Comparison of ENCODE assay signal across 1 cellular context in the genomic region with DNA sequence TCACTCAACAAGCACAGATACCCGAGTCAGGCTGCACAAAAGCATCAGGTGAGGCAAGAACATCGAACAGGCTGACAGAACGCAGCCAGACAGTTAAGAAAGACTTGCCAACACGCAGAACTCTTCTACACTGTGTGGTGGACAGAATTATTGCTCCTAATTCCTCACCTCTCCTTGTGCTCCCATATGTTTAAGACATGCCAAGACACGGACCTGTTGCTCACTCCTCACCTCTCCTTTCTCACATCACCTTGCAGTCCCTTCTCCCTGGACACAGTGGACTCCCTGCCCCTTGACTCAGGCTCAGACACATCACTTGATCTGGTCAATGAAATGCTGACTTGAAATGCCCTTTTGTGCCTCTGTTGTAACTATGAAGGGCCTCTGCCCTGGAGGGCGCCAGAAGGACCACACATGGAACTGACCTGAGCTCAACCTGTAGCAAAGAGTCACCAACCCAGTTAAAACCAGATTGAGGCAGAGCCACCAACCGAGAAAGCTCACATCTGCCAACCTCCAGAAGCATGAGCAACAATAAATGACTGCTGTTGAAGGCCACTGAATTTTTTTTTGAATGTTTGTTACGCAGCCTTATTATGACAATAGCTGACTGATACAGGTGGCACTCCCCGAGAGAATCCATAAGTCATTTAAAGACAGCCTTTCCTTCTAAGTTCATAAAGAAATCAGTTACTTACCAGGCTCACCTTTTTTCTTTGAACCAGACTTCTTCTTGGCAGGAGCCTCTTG.
TF ChIP-seq lines count a peak whose summit lies in the region.

No MANE protein-coding gene starts in this region.

TF ChIP-seq in HepG2, 621 proteins besides CTCF, POLR2A, EP300 and RAD21 (continued from another document and continues in another):
- TF ChIP-seq, protein P1, sequence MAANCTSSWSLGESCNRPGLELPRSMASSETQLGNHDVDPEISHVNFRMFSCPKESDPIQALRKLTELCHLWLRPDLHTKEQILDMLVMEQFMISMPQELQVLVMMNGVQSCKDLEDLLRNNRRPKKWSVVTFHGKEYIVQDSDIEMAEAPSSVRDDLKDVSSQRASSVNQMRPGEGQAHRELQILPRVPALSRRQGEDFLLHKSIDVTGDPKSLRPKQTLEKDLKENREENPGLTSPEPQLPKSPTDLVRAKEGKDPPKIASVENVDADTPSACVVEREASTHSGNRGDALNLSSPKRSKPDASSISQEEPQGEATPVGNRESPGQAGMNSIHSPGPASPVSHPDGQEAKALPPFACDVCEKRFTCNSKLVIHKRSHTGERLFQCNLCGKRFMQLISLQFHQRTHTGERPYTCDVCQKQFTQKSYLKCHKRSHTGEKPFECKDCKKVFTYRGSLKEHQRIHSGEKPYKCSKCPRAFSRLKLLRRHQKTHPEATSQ (CRISPR knock-in tag; IDR thresholded peaks at IDR 0.05; ENCODE audit: borderline replicate concordance) = no peak
- TF ChIP-seq, protein P2, sequence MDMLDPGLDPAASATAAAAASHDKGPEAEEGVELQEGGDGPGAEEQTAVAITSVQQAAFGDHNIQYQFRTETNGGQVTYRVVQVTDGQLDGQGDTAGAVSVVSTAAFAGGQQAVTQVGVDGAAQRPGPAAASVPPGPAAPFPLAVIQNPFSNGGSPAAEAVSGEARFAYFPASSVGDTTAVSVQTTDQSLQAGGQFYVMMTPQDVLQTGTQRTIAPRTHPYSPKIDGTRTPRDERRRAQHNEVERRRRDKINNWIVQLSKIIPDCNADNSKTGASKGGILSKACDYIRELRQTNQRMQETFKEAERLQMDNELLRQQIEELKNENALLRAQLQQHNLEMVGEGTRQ (IDR thresholded peaks at IDR 0.05; ENCODE audit: low read depth, low read length) = no peak
- TF ChIP-seq, protein P2 (CRISPR knock-in tag; IDR thresholded peaks at IDR 0.05; ENCODE audit: borderline replicate concordance) = no peak
- TF ChIP-seq ZSCAN31 (CRISPR knock-in tag; IDR thresholded peaks at IDR 0.05; ENCODE audit: low read depth) (no peak), ZNF326 (CRISPR knock-in tag; IDR thresholded peaks at IDR 0.05; ENCODE audit: borderline replicate concordance) (no peak), SP4 (CRISPR knock-in tag; IDR thresholded peaks at IDR 0.05) (no peak), ZNF562 (CRISPR knock-in tag; IDR thresholded peaks at IDR 0.05; ENCODE audit: borderline replicate concordance) (no peak), ZNF230 (CRISPR knock-in tag; IDR thresholded peaks at IDR 0.05) (no peak), SIX4 (CRISPR knock-in tag; IDR thresholded peaks at IDR 0.05) (no peak), KMT2A (CRISPR knock-in tag; IDR thresholded peaks at IDR 0.05) (no peak), TSC22D2 (CRISPR knock-in tag; IDR thresholded peaks at IDR 0.05; ENCODE audit: borderline replicate concordance) (no peak), NCOA1 (CRISPR knock-in tag; IDR thresholded peaks at IDR 0.05) (no peak), NR2F2 (IDR thresholded peaks at IDR 0.05; ENCODE audit: borderline replicate concordance, low read depth) (no peak), ZBTB7A (CRISPR knock-in tag; IDR thresholded peaks at IDR 0.05) (no peak), MED1 (CRISPR knock-in tag; IDR thresholded peaks at IDR 0.05) (no peak)
- TF ChIP-seq, protein P3, sequence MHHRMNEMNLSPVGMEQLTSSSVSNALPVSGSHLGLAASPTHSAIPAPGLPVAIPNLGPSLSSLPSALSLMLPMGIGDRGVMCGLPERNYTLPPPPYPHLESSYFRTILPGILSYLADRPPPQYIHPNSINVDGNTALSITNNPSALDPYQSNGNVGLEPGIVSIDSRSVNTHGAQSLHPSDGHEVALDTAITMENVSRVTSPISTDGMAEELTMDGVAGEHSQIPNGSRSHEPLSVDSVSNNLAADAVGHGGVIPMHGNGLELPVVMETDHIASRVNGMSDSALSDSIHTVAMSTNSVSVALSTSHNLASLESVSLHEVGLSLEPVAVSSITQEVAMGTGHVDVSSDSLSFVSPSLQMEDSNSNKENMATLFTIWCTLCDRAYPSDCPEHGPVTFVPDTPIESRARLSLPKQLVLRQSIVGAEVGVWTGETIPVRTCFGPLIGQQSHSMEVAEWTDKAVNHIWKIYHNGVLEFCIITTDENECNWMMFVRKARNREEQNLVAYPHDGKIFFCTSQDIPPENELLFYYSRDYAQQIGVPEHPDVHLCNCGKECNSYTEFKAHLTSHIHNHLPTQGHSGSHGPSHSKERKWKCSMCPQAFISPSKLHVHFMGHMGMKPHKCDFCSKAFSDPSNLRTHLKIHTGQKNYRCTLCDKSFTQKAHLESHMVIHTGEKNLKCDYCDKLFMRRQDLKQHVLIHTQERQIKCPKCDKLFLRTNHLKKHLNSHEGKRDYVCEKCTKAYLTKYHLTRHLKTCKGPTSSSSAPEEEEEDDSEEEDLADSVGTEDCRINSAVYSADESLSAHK (CRISPR knock-in tag; IDR thresholded peaks at IDR 0.05; ENCODE audit: borderline replicate concordance) = no peak
- TF ChIP-seq, protein P4, sequence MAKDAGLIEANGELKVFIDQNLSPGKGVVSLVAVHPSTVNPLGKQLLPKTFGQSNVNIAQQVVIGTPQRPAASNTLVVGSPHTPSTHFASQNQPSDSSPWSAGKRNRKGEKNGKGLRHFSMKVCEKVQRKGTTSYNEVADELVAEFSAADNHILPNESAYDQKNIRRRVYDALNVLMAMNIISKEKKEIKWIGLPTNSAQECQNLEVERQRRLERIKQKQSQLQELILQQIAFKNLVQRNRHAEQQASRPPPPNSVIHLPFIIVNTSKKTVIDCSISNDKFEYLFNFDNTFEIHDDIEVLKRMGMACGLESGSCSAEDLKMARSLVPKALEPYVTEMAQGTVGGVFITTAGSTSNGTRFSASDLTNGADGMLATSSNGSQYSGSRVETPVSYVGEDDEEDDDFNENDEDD (CRISPR knock-in tag; IDR thresholded peaks at IDR 0.05; ENCODE audit: borderline replicate concordance) = no peak
- TF ChIP-seq, protein P5, sequence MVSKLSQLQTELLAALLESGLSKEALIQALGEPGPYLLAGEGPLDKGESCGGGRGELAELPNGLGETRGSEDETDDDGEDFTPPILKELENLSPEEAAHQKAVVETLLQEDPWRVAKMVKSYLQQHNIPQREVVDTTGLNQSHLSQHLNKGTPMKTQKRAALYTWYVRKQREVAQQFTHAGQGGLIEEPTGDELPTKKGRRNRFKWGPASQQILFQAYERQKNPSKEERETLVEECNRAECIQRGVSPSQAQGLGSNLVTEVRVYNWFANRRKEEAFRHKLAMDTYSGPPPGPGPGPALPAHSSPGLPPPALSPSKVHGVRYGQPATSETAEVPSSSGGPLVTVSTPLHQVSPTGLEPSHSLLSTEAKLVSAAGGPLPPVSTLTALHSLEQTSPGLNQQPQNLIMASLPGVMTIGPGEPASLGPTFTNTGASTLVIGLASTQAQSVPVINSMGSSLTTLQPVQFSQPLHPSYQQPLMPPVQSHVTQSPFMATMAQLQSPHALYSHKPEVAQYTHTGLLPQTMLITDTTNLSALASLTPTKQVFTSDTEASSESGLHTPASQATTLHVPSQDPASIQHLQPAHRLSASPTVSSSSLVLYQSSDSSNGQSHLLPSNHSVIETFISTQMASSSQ (IDR thresholded peaks at IDR 0.05; ENCODE audit: low read depth) = no peak
- TF ChIP-seq, protein P5 (CRISPR knock-in tag; IDR thresholded peaks at IDR 0.05; ENCODE audit: borderline replicate concordance) = 0 out of 2 replicates have a peak, but pooled peaks have one; percentile 34
- TF ChIP-seq, protein P6, sequence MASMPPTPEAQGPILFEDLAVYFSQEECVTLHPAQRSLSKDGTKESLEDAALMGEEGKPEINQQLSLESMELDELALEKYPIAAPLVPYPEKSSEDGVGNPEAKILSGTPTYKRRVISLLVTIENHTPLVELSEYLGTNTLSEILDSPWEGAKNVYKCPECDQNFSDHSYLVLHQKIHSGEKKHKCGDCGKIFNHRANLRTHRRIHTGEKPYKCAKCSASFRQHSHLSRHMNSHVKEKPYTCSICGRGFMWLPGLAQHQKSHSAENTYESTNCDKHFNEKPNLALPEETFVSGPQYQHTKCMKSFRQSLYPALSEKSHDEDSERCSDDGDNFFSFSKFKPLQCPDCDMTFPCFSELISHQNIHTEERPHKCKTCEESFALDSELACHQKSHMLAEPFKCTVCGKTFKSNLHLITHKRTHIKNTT (CRISPR knock-in tag; IDR thresholded peaks at IDR 0.05) = no peak
- TF ChIP-seq, protein P7, sequence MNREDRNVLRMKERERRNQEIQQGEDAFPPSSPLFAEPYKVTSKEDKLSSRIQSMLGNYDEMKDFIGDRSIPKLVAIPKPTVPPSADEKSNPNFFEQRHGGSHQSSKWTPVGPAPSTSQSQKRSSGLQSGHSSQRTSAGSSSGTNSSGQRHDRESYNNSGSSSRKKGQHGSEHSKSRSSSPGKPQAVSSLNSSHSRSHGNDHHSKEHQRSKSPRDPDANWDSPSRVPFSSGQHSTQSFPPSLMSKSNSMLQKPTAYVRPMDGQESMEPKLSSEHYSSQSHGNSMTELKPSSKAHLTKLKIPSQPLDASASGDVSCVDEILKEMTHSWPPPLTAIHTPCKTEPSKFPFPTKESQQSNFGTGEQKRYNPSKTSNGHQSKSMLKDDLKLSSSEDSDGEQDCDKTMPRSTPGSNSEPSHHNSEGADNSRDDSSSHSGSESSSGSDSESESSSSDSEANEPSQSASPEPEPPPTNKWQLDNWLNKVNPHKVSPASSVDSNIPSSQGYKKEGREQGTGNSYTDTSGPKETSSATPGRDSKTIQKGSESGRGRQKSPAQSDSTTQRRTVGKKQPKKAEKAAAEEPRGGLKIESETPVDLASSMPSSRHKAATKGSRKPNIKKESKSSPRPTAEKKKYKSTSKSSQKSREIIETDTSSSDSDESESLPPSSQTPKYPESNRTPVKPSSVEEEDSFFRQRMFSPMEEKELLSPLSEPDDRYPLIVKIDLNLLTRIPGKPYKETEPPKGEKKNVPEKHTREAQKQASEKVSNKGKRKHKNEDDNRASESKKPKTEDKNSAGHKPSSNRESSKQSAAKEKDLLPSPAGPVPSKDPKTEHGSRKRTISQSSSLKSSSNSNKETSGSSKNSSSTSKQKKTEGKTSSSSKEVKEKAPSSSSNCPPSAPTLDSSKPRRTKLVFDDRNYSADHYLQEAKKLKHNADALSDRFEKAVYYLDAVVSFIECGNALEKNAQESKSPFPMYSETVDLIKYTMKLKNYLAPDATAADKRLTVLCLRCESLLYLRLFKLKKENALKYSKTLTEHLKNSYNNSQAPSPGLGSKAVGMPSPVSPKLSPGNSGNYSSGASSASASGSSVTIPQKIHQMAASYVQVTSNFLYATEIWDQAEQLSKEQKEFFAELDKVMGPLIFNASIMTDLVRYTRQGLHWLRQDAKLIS (CRISPR knock-in tag; IDR thresholded peaks at IDR 0.05) = no peak
- TF ChIP-seq, protein P8, sequence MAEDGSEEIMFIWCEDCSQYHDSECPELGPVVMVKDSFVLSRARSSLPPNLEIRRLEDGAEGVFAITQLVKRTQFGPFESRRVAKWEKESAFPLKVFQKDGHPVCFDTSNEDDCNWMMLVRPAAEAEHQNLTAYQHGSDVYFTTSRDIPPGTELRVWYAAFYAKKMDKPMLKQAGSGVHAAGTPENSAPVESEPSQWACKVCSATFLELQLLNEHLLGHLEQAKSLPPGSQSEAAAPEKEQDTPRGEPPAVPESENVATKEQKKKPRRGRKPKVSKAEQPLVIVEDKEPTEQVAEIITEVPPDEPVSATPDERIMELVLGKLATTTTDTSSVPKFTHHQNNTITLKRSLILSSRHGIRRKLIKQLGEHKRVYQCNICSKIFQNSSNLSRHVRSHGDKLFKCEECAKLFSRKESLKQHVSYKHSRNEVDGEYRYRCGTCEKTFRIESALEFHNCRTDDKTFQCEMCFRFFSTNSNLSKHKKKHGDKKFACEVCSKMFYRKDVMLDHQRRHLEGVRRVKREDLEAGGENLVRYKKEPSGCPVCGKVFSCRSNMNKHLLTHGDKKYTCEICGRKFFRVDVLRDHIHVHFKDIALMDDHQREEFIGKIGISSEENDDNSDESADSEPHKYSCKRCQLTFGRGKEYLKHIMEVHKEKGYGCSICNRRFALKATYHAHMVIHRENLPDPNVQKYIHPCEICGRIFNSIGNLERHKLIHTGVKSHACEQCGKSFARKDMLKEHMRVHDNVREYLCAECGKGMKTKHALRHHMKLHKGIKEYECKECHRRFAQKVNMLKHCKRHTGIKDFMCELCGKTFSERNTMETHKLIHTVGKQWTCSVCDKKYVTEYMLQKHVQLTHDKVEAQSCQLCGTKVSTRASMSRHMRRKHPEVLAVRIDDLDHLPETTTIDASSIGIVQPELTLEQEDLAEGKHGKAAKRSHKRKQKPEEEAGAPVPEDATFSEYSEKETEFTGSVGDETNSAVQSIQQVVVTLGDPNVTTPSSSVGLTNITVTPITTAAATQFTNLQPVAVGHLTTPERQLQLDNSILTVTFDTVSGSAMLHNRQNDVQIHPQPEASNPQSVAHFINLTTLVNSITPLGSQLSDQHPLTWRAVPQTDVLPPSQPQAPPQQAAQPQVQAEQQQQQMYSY (CRISPR knock-in tag; IDR thresholded peaks at IDR 0.05) = no peak
